In genomic region chr3:197001972-197002700, GRCh38 we compare ENCODE assay signal across 8 cellular contexts. TPM values are rescaled to one million over a fixed set of nuclear protein-coding genes. Genes with fewer than 3 reads are reported as not detected.
DNase-seq lines count a peak whose midpoint lies in the region; ATAC-seq, FAIRE-seq and TF ChIP-seq lines count a peak whose summit lies in the region.

No MANE protein-coding gene starts in this region.

- H3K4me1 ChIP-seq in CD4-positive, alpha-beta memory T cell (ENCODE audit: insufficient read depth, low read length): peaks cover 9% of the 10 kb centered on the region

- no peaks in the 10 kb centered on the region for H3K27me3 ChIP-seq in CD4-positive, alpha-beta memory T cell (ENCODE audit: insufficient read depth, low read length)

- TF ChIP-seq CTCF in activated B cell treated with CpG ODN at 0.5 μM for 24 hours (IDR thresholded peaks at IDR 0.05): no peak

- CTCF ChIA-PET in CD4-positive, alpha-beta memory T cell (lab: Charles Lee; ENCODE audit: partially characterized antibody): interaction anchor here (1.1 to 1.2 kb wide), 4 partner anchors 28 to 74 kb away, joined by 3 to 4 read pairs (median 3); partner anchors contain the start of gene MELTF
- CTCF ChIA-PET in activated B cell treated with CpG ODN at 0.5 μM for 24 hours (lab: Charles Lee): interaction anchor here (1.9 to 5.8 kb wide), 3 partner anchors 21 to 185 kb away, joined by 8 to 78 read pairs (median 17); partner anchors contain the start of gene MELTF

- H3K9me3 Mint-ChIP-seq in CD4-positive, alpha-beta memory T cell: peaks cover 0 to 3% (median 0%) of the 10 kb centered on the region in 8 donors
- no peaks in the 10 kb centered on the region for H3K9me3 Mint-ChIP-seq in activated B cell treated with CpG ODN at 0.5 μM for 24 hours

- ATAC-seq in HG02571 (IDR thresholded peaks at IDR 0.05; ENCODE audit: unreplicated experiment): peak; percentile 10
- no peak for ATAC-seq in activated B cell treated with CpG ODN at 0.5 μM for 24 hours (ENCODE audit: low read depth)

- no peaks in the 10 kb centered on the region for H3K27me3 Mint-ChIP-seq in CD4-positive, alpha-beta memory T cell
- H3K27me3 Mint-ChIP-seq in activated B cell treated with CpG ODN at 0.5 μM for 24 hours: peaks cover 7% of the 10 kb centered on the region

- no peak for DNase-seq in CD4-positive, alpha-beta memory T cell
- DNase-seq in activated B cell treated with CpG ODN at 0.5 μM for 24 hours (no peak), frontal cortex (ENCODE audit: low spot score in 2 of 2) (peak; percentile 53 to 69), posterior vena cava (ENCODE audit: low spot score) (peak; percentile 83), NCI-H1436 treated with DMSO at 0.1 percent for 48 hours (lab: John Stamatoyannopoulos, UW) (no peak), SKM-1 (lab: John Stamatoyannopoulos, UW; ENCODE audit: unreplicated experiment) (no peak), NCI-H526 treated with DMSO at 0.1 percent for 48 hours (lab: John Stamatoyannopoulos, UW) (no peak)

- peak overlapping the region; percentile 43 to 92 (median 85) for H3K27ac Mint-ChIP-seq in CD4-positive, alpha-beta memory T cell
- H3K27ac Mint-ChIP-seq in activated B cell treated with CpG ODN at 0.5 μM for 24 hours: peak overlapping the region; percentile 66

- peak overlapping the region; percentile 47 for H3K27ac ChIP-seq in CD4-positive, alpha-beta memory T cell (ENCODE audit: low read depth, low read length)

- POLR2A ChIA-PET in CD4-positive, alpha-beta memory T cell (lab: Charles Lee; ENCODE audit: partially characterized antibody): interaction anchor here (0.8 to 1.2 kb wide), 3 partner anchors 27 to 434 kb away, joined by 3 read pairs; partner anchors contain the start of genes FBXO45, MELTF and WDR53
- POLR2A ChIA-PET in activated B cell treated with CpG ODN at 0.5 μM for 24 hours (lab: Charles Lee): interaction anchor here (0.6 to 5.0 kb wide), 6 partner anchors 20 to 384 kb away, joined by 3 to 91 read pairs (median 4); partner anchors contain the start of genes DLG1, MELTF and NCBP2

- no peak overlapping the region for H3K4me3 ChIP-seq in CD4-positive, alpha-beta memory T cell (ENCODE audit: low read length in 2 of 2)

- H3K4me1 Mint-ChIP-seq in CD4-positive, alpha-beta memory T cell: peaks cover 5 to 17% (median 8%) of the 10 kb centered on the region in 4 donors
- H3K4me1 Mint-ChIP-seq in activated B cell treated with CpG ODN at 0.5 μM for 24 hours: peaks cover 11% of the 10 kb centered on the region

- H3K36me3 ChIP-seq in CD4-positive, alpha-beta memory T cell (ENCODE audit: insufficient read depth, low read length): no peaks in the 10 kb centered on the region

- H3K9me3 ChIP-seq in CD4-positive, alpha-beta memory T cell (ENCODE audit: control insufficient read depth in 1 of 2, low read length in 2 of 2): no peaks in the 10 kb centered on the region

- intact Hi-C loops in CD4-positive, alpha-beta memory T cell (cut with micrococcal nuclease): loop anchor here (2.0 kb wide), 2 partner anchors 59 to 509 kb away; partner anchors contain the start of gene NCBP2
- intact Hi-C loops in activated B cell treated with CpG ODN at 0.5 μM for 24 hours (cut with micrococcal nuclease) (loop anchor here (1.0 to 2.0 kb wide), 2 partner anchors 23 to 185 kb away; no protein-coding TSS in a partner anchor), posterior vena cava (cut with DNase I) (loop anchor here (10.0 kb wide), 1 partner anchor 183 kb away; no protein-coding TSS in a partner anchor)

- FAIRE-seq in frontal cortex (lab: Jason Lieb, UNC): no peak

- H3K36me3 Mint-ChIP-seq in CD4-positive, alpha-beta memory T cell: no peaks in the 10 kb centered on the region
- H3K36me3 Mint-ChIP-seq in activated B cell treated with CpG ODN at 0.5 μM for 24 hours (ENCODE audit: low read depth): peaks cover 1% of the 10 kb centered on the region

- peak overlapping the region; percentile 72 to 91 (median 86) for H3K4me3 Mint-ChIP-seq in CD4-positive, alpha-beta memory T cell
- peak overlapping the region; percentile 73 for H3K4me3 Mint-ChIP-seq in activated B cell treated with CpG ODN at 0.5 μM for 24 hours

RNA-seq across cellular contexts. Expression of gene MELTF, which starts 27.5 kb away (rescaled TPM):
- 1 to 10 TPM; 1.2 to 1.4 TPM for total RNA-seq in CD4-positive, alpha-beta memory T cell
- under 1 TPM in 1 of 2 donors, not detected in 1; 0.92 TPM for polyA plus RNA-seq in CD4-positive, alpha-beta memory T cell
- 50.0 and 61.5 TPM in 2 replicates for total RNA-seq in activated B cell treated with CpG ODN at 0.5 μM for 24 hours
- 1.2 TPM for total RNA-seq in frontal cortex
- 10 to 100 TPM; 12.1 to 19.9 TPM for total RNA-seq in posterior vena cava

RNA-seq across cellular contexts. Expression of gene PIGZ, which starts 33.5 kb away (rescaled TPM):
- 1 to 10 TPM in 1 of 2 experiments, under 1 TPM in 1; 0.33 to 1.2 TPM for total RNA-seq in CD4-positive, alpha-beta memory T cell
- polyA plus RNA-seq in CD4-positive, alpha-beta memory T cell: under 1 TPM; 0.42 to 0.70 TPM
- 1.8 and 2.0 TPM in 2 replicates for total RNA-seq in activated B cell treated with CpG ODN at 0.5 μM for 24 hours
- 2.9 TPM for total RNA-seq in frontal cortex
- 1 to 10 TPM; 3.4 to 6.4 TPM for total RNA-seq in posterior vena cava

RNA-seq across cellular contexts. Expression of gene NCBP2, which starts 59.8 kb away (rescaled TPM):
- total RNA-seq in CD4-positive, alpha-beta memory T cell: 10 to 100 TPM; 71.4 to 73.7 TPM
- polyA plus RNA-seq in CD4-positive, alpha-beta memory T cell: 10 to 100 TPM; 65.1 to 82.2 TPM
- total RNA-seq in activated B cell treated with CpG ODN at 0.5 μM for 24 hours: 77.8 and 85.1 TPM in 2 replicates
- 91.3 TPM for total RNA-seq in frontal cortex
- 10 to 100 TPM; 42.8 to 44.6 TPM for total RNA-seq in posterior vena cava

Comparison
In these comparisons a context has a peak if more than half of its experiments do, and no peak if none do; other contexts are left out.
1. DNase-seq: peak in frontal cortex (2 of 2) and posterior vena cava (single experiment); none in CD4-positive, alpha-beta memory T cell (0 of 5), activated B cell treated with CpG ODN at 0.5 μM for 24 hours (single experiment), NCI-H1436 treated with DMSO at 0.1 percent for 48 hours (single experiment), SKM-1 (single experiment) and NCI-H526 treated with DMSO at 0.1 percent for 48 hours (single experiment).